Comparison of ENCODE assay signal across 1 cellular context in genomic region chrX:55507699-55508098, GRCh38. TPM values are rescaled to one million over a fixed set of nuclear protein-coding genes. Genes with fewer than 3 reads are reported as not detected.
"Had no signal": no experiment of that assay in that cellular context is flagged by ENCODE, and none has a peak within 500 bp of the region (broad histone marks: within the 10 kb centered on the region; RNA-seq: fewer than 3 reads in every experiment).

No MANE protein-coding gene starts in this region.

RNA-seq across cellular contexts. Expression of gene USP51, which starts 18.1 kb away (rescaled TPM):
- total RNA-seq: PC-9 had no signal

RNA-seq across cellular contexts. Expression of gene MAGEH1, which starts 55.8 kb away (rescaled TPM):
- total RNA-seq: PC-9 had no signal
